In the genomic region with DNA sequence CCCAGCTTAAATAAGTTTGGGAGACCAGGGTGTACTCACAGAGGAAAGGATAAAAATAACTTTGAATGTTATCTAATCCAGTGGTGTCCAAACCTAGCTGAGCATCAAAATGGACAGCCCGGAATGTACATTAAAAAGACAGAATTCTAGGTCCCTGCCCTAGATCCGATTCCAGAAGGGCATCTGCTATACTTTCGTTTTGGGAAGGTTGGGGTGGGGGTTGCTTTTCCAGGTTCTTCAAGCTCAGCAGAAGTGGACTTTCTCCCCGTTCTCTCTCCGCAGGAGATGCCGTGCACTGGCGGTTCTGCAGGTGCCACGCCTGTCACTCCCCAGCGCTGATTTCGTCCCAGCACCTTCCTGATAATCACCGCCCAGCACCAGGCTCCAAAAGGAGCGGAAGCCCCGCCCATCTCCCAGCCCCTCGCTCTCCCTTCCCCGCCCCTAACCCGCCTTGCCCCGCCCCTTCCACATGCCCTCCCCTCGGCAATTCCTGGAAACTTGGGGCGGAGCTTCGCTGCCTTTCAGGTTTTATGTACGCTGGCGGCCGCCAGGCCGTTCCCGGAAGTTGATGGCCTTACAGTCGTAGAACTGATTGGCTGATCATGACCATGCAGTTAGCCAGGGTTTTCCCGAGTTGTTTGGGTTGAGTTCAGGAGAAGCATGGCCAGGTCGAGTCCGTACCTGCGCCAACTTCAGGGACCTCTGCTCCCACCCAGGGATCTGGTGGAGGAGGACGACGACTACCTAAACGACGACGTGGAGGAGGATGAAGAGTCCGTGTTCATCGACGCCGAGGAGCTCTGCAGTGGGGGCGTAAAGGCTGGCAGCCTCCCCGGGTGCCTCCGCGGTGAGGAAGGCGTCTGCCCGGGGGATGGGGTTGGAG, we compare ENCODE assay signal across 1 cellular context.
TF ChIP-seq lines count a peak whose summit lies in the region.

A gene (plus strand): TSS at position 550 of the 883 bp plus-strand sequence. CDS start 111 bp downstream, at position 661.

TF ChIP-seq in HepG2, 621 proteins besides CTCF, POLR2A, EP300 and RAD21 (continued from another document and continues in another):
- TF ChIP-seq, protein P1, sequence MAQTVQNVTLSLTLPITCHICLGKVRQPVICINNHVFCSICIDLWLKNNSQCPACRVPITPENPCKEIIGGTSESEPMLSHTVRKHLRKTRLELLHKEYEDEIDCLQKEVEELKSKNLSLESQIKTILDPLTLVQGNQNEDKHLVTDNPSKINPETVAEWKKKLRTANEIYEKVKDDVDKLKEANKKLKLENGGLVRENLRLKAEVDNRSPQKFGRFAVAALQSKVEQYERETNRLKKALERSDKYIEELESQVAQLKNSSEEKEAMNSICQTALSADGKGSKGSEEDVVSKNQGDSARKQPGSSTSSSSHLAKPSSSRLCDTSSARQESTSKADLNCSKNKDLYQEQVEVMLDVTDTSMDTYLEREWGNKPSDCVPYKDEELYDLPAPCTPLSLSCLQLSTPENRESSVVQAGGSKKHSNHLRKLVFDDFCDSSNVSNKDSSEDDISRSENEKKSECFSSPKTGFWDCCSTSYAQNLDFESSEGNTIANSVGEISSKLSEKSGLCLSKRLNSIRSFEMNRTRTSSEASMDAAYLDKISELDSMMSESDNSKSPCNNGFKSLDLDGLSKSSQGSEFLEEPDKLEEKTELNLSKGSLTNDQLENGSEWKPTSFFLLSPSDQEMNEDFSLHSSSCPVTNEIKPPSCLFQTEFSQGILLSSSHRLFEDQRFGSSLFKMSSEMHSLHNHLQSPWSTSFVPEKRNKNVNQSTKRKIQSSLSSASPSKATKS (CRISPR knock-in tag; IDR thresholded peaks at IDR 0.05): no peak
- TF ChIP-seq ZNF713 (CRISPR knock-in tag; IDR thresholded peaks at IDR 0.05) (no peak), KDM5A (IDR thresholded peaks at IDR 0.05; ENCODE audit: borderline replicate concordance, low read length) (no peak), HDAC1 (CRISPR knock-in tag; IDR thresholded peaks at IDR 0.05) (peak; percentile 41; the same call in 1 of the 2 replicates), KLF11 (CRISPR knock-in tag; IDR thresholded peaks at IDR 0.05) (0 out of 2 replicates have a peak, but pooled peaks have one; percentile 60), MED1 (CRISPR knock-in tag; IDR thresholded peaks at IDR 0.05) (no peak; the same call in 1 of the 2 replicates), HDAC6 (IDR thresholded peaks at IDR 0.05; ENCODE audit: low read depth, low read length) (no peak), NFYB (CRISPR knock-in tag; IDR thresholded peaks at IDR 0.05) (peak; percentile 68), NKX3-1 (CRISPR knock-in tag; IDR thresholded peaks at IDR 0.05) (0 out of 2 replicates have a peak, but pooled peaks have one; percentile 21), ZFP1 (CRISPR knock-in tag; IDR thresholded peaks at IDR 0.05) (0 out of 2 replicates have a peak, but pooled peaks have one; percentile 45), ZNF781 (CRISPR knock-in tag; IDR thresholded peaks at IDR 0.05; ENCODE audit: borderline replicate concordance, not compliant biosample characterization) (peak; percentile 59), ELF1 (CRISPR knock-in tag; IDR thresholded peaks at IDR 0.05) (peak; percentile 96), FOSL1 (CRISPR knock-in tag; IDR thresholded peaks at IDR 0.05; ENCODE audit: borderline replicate concordance) (no peak), ZNF550 (CRISPR knock-in tag; IDR thresholded peaks at IDR 0.05; ENCODE audit: borderline replicate concordance) (no peak), ZNF17 (CRISPR knock-in tag; IDR thresholded peaks at IDR 0.05) (no peak), ZKSCAN5 (CRISPR knock-in tag; IDR thresholded peaks at IDR 0.05) (no peak), SIX4 (CRISPR knock-in tag; IDR thresholded peaks at IDR 0.05) (no peak), MIER3 (CRISPR knock-in tag; IDR thresholded peaks at IDR 0.05; ENCODE audit: borderline replicate concordance) (no peak), KAT8 (CRISPR knock-in tag; IDR thresholded peaks at IDR 0.05) (peak; percentile 83), ZNF432 (CRISPR knock-in tag; IDR thresholded peaks at IDR 0.05; ENCODE audit: borderline replicate concordance) (no peak), CHCHD3 (CRISPR knock-in tag; IDR thresholded peaks at IDR 0.05) (no peak), HOXD1 (CRISPR knock-in tag; IDR thresholded peaks at IDR 0.05) (no peak), ESRRA (CRISPR knock-in tag; IDR thresholded peaks at IDR 0.05; ENCODE audit: low read depth) (no peak), ARID2 (CRISPR knock-in tag; IDR thresholded peaks at IDR 0.05; ENCODE audit: borderline replicate concordance) (no peak), MAFG (CRISPR knock-in tag; IDR thresholded peaks at IDR 0.05) (no peak), NR2F2 (IDR thresholded peaks at IDR 0.05; ENCODE audit: borderline replicate concordance, low read depth) (no peak), ZNF333 (CRISPR knock-in tag; IDR thresholded peaks at IDR 0.05; ENCODE audit: borderline replicate concordance) (no peak), ZFP37 (CRISPR knock-in tag; IDR thresholded peaks at IDR 0.05; ENCODE audit: borderline replicate concordance) (0 out of 2 replicates have a peak, but pooled peaks have one; percentile 38), TEAD3 (CRISPR knock-in tag; optimal IDR thresholded peaks at IDR 0.05; ENCODE audit: borderline replicate concordance) (peak; percentile 9), CHD4 (IDR thresholded peaks at IDR 0.05; ENCODE audit: borderline replicate concordance, low read length) (no peak), TOPORS (CRISPR knock-in tag; IDR thresholded peaks at IDR 0.05) (no peak), ZBTB42 (CRISPR knock-in tag; IDR thresholded peaks at IDR 0.05) (no peak)
- TF ChIP-seq, protein P2, sequence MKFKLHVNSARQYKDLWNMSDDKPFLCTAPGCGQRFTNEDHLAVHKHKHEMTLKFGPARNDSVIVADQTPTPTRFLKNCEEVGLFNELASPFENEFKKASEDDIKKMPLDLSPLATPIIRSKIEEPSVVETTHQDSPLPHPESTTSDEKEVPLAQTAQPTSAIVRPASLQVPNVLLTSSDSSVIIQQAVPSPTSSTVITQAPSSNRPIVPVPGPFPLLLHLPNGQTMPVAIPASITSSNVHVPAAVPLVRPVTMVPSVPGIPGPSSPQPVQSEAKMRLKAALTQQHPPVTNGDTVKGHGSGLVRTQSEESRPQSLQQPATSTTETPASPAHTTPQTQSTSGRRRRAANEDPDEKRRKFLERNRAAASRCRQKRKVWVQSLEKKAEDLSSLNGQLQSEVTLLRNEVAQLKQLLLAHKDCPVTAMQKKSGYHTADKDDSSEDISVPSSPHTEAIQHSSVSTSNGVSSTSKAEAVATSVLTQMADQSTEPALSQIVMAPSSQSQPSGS (CRISPR knock-in tag; IDR thresholded peaks at IDR 0.05): 0 out of 2 replicates have a peak, but pooled peaks have one; percentile 46
- TF ChIP-seq, protein P3, sequence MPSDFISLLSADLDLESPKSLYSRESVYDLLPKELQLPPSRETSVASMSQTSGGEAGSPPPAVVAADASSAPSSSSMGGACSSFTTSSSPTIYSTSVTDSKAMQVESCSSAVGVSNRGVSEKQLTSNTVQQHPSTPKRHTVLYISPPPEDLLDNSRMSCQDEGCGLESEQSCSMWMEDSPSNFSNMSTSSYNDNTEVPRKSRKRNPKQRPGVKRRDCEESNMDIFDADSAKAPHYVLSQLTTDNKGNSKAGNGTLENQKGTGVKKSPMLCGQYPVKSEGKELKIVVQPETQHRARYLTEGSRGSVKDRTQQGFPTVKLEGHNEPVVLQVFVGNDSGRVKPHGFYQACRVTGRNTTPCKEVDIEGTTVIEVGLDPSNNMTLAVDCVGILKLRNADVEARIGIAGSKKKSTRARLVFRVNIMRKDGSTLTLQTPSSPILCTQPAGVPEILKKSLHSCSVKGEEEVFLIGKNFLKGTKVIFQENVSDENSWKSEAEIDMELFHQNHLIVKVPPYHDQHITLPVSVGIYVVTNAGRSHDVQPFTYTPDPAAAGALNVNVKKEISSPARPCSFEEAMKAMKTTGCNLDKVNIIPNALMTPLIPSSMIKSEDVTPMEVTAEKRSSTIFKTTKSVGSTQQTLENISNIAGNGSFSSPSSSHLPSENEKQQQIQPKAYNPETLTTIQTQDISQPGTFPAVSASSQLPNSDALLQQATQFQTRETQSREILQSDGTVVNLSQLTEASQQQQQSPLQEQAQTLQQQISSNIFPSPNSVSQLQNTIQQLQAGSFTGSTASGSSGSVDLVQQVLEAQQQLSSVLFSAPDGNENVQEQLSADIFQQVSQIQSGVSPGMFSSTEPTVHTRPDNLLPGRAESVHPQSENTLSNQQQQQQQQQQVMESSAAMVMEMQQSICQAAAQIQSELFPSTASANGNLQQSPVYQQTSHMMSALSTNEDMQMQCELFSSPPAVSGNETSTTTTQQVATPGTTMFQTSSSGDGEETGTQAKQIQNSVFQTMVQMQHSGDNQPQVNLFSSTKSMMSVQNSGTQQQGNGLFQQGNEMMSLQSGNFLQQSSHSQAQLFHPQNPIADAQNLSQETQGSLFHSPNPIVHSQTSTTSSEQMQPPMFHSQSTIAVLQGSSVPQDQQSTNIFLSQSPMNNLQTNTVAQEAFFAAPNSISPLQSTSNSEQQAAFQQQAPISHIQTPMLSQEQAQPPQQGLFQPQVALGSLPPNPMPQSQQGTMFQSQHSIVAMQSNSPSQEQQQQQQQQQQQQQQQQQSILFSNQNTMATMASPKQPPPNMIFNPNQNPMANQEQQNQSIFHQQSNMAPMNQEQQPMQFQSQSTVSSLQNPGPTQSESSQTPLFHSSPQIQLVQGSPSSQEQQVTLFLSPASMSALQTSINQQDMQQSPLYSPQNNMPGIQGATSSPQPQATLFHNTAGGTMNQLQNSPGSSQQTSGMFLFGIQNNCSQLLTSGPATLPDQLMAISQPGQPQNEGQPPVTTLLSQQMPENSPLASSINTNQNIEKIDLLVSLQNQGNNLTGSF (CRISPR knock-in tag; IDR thresholded peaks at IDR 0.05): no peak
- TF ChIP-seq, protein P4, sequence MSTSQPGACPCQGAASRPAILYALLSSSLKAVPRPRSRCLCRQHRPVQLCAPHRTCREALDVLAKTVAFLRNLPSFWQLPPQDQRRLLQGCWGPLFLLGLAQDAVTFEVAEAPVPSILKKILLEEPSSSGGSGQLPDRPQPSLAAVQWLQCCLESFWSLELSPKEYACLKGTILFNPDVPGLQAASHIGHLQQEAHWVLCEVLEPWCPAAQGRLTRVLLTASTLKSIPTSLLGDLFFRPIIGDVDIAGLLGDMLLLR (CRISPR knock-in tag; IDR thresholded peaks at IDR 0.05): 0 out of 2 replicates have a peak, but pooled peaks have one; percentile 48
- TF ChIP-seq, protein P5, sequence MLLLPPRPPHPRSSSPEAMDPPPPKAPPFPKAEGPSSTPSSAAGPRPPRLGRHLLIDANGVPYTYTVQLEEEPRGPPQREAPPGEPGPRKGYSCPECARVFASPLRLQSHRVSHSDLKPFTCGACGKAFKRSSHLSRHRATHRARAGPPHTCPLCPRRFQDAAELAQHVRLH (CRISPR knock-in tag; IDR thresholded peaks at IDR 0.05; ENCODE audit: borderline replicate concordance, low read depth): peak; percentile 56; the same call in 1 of the 2 replicates
- TF ChIP-seq, protein P6, sequence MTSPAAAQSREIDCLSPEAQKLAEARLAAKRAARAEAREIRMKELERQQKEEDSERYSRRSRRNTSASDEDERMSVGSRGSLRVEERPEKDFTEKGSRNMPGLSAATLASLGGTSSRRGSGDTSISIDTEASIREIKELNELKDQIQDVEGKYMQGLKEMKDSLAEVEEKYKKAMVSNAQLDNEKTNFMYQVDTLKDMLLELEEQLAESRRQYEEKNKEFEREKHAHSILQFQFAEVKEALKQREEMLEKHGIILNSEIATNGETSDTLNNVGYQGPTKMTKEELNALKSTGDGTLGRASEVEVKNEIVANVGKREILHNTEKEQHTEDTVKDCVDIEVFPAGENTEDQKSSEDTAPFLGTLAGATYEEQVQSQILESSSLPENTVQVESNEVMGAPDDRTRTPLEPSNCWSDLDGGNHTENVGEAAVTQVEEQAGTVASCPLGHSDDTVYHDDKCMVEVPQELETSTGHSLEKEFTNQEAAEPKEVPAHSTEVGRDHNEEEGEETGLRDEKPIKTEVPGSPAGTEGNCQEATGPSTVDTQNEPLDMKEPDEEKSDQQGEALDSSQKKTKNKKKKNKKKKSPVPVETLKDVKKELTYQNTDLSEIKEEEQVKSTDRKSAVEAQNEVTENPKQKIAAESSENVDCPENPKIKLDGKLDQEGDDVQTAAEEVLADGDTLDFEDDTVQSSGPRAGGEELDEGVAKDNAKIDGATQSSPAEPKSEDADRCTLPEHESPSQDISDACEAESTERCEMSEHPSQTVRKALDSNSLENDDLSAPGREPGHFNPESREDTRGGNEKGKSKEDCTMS (CRISPR knock-in tag; conservative IDR thresholded peaks at IDR 0.05): no peak
- TF ChIP-seq, protein P7, sequence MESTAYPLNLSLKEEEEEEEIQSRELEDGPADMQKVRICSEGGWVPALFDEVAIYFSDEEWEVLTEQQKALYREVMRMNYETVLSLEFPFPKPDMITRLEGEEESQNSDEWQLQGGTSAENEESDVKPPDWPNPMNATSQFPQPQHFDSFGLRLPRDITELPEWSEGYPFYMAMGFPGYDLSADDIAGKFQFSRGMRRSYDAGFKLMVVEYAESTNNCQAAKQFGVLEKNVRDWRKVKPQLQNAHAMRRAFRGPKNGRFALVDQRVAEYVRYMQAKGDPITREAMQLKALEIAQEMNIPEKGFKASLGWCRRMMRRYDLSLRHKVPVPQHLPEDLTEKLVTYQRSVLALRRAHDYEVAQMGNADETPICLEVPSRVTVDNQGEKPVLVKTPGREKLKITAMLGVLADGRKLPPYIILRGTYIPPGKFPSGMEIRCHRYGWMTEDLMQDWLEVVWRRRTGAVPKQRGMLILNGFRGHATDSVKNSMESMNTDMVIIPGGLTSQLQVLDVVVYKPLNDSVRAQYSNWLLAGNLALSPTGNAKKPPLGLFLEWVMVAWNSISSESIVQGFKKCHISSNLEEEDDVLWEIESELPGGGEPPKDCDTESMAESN (CRISPR knock-in tag; conservative IDR thresholded peaks at IDR 0.05): 0 out of 2 replicates have a peak, but pooled peaks have one; percentile 46
- TF ChIP-seq, protein P8, sequence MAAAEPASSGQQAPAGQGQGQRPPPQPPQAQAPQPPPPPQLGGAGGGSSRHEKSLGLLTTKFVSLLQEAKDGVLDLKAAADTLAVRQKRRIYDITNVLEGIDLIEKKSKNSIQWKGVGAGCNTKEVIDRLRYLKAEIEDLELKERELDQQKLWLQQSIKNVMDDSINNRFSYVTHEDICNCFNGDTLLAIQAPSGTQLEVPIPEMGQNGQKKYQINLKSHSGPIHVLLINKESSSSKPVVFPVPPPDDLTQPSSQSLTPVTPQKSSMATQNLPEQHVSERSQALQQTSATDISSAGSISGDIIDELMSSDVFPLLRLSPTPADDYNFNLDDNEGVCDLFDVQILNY (CRISPR knock-in tag; conservative IDR thresholded peaks at IDR 0.05): no peak
